Comparison of ENCODE assay signal across 11 cellular contexts in genomic region chr20:14234666-14235295, GRCh38.
DNase-seq lines count a peak whose midpoint lies in the region; TF ChIP-seq lines count a peak whose summit lies in the region.
"Had no signal": no experiment of that assay in that cellular context is flagged by ENCODE, and none has a peak within 500 bp of the region (broad histone marks: within the 10 kb centered on the region; RNA-seq: fewer than 3 reads in every experiment).

No MANE protein-coding gene starts in this region.

- H3K4me3 ChIP-seq in AG10803 (ENCODE audit: low read length) = no peak overlapping the region

- peak; percentile 64 for DNase-seq in AG10803 (ENCODE audit: low read depth)
- DNase-seq in M059J (ENCODE audit: low read depth) = peak; percentile 19
- DNase-seq in dedifferentiated amniotic fluid mesenchymal stem cell (ENCODE audit: extremely low spot score) = peak; percentile 39
- peak; percentile 39 for DNase-seq in kidney tubule cell (ENCODE audit: low spot score)
- DNase-seq in NCI-H748 treated with DMSO at 0.1 percent for 48 hours (lab: John Stamatoyannopoulos, UW) = no peak
- no peak for DNase-seq in effector CD4-positive, alpha-beta T cell
- no peak for DNase-seq in GM19240 (ENCODE audit: insufficient read length, low spot score)
- no peak for DNase-seq in DMS153 treated with DMSO at 0.1 percent for 48 hours (lab: John Stamatoyannopoulos, UW; ENCODE audit: unreplicated experiment)
- DNase-seq: activated gamma-delta T cell treated with Interleukin-2 at 50 U/mL for 16 hours, AML-193, DND-41 had no signal

- no peak for TF ChIP-seq CTCF in AG10803 (conservative IDR thresholded peaks at IDR 0.05; ENCODE audit: low read length)

Comparison
In these comparisons a context has a peak if more than half of its experiments do, and no peak if none do; other contexts are left out.
1. DNase-seq: peak in AG10803 (single experiment), M059J (single experiment), dedifferentiated amniotic fluid mesenchymal stem cell (single experiment) and kidney tubule cell (single experiment); none in NCI-H748 treated with DMSO at 0.1 percent for 48 hours (single experiment), effector CD4-positive, alpha-beta T cell (single experiment), GM19240 (single experiment) and DMS153 treated with DMSO at 0.1 percent for 48 hours (single experiment).